In genomic region chr10:35971397-35971796, GRCh38 we compare ENCODE assay signal across 22 cellular contexts.
"Had no signal": no experiment of that assay in that cellular context is flagged by ENCODE, and none has a peak within 500 bp of the region (broad histone marks: within the 10 kb centered on the region; RNA-seq: fewer than 3 reads in every experiment).

No MANE protein-coding gene starts in this region.

- DNase-seq: colonic mucosa; cortex of kidney; effector CD8-positive, alpha-beta T cell; effector memory CD8-positive, alpha-beta T cell; endodermal cell; erythroblast; esophagus squamous epithelium; foreskin fibroblast; foreskin melanocyte; gastrocnemius medialis; glutamatergic neuron; head of caudate nucleus; heart right ventricle; hippocampal formation; left cardiac atrium; left lung; left ventricle myocardium superior; lower lobe of right lung; mesenchymal stem cell; mucosa of descending colon; naive B cell had no signal

- ATAC-seq: effector memory CD8-positive, alpha-beta T cell; esophagus mucosa; gastrocnemius medialis; heart right ventricle; left cardiac atrium; left lung; left ventricle myocardium superior; lower lobe of right lung; mucosa of descending colon had no signal
